22 cellular contexts compared by ENCODE assay signal in genomic region chr4:128721896-128722295, GRCh38.
A peak's percentile ranks its signal among the peaks of the same experiment; 100 is the strongest.
DNase-seq lines count a peak whose midpoint lies in the region; ATAC-seq and TF ChIP-seq lines count a peak whose summit lies in the region.
"Had no signal": no experiment of that assay in that cellular context is flagged by ENCODE, and none has a peak within 500 bp of the region (broad histone marks: within the 10 kb centered on the region; RNA-seq: fewer than 3 reads in every experiment).

No MANE protein-coding gene starts in this region.

- H3K27me3 Mint-ChIP-seq in GM23338 (ENCODE audit: insufficient read depth, low read depth, poor library complexity) (no peaks in the 10 kb centered on the region), WTC11 (ENCODE audit: low read depth) (no peaks in the 10 kb centered on the region)
- H3K27me3 Mint-ChIP-seq: B cell had no signal

- no peaks in the 10 kb centered on the region for H3K9me3 Mint-ChIP-seq in GM23338
- H3K9me3 Mint-ChIP-seq in WTC11, result no peaks in the 10 kb centered on the region; the same call in 1 of the 2 replicates

- H3K27ac Mint-ChIP-seq in GM23338 (no peak overlapping the region), WTC11 (peak overlapping the region; percentile 20; the same call in 1 of the 2 replicates)
- H3K27ac Mint-ChIP-seq: B cell had no signal

- H3K27me3 ChIP-seq in GM23338 (ENCODE audit: insufficient read depth) (no peaks in the 10 kb centered on the region), neuron (ENCODE audit: insufficient read depth, low read length) (no peaks in the 10 kb centered on the region)

- no peak overlapping the region for H3K4me3 Mint-ChIP-seq in GM23338
- H3K4me3 Mint-ChIP-seq in WTC11, result no peak overlapping the region
- H3K4me3 Mint-ChIP-seq: B cell had no signal

- H3K4me1 Mint-ChIP-seq in GM23338, result peaks cover 30% of the 10 kb centered on the region
- H3K4me1 Mint-ChIP-seq in WTC11, result peaks cover 37% of the 10 kb centered on the region
- H3K4me1 Mint-ChIP-seq: B cell had no signal

- POLR2A ChIA-PET in WTC11 (lab: Charles Lee), result no interaction called here

- DNase-seq in GM23338 (ENCODE audit: low spot score) (peak; percentile 31), WTC11 (ENCODE audit: low spot score) (no peak), left kidney (ENCODE audit: low read depth, low spot score) (peak; percentile 26), SIG-M5 (lab: John Stamatoyannopoulos, UW) (no peak), Ammon's horn (ENCODE audit: low spot score) (no peak), activated T-cell treated with anti-CD3 and anti-CD28 coated beads for 4 hours (no peak)
- DNase-seq in stimulated activated naive CD8-positive, alpha-beta T cell treated with anti-CD3 and anti-CD28 coated beads, Interleukin-15, Interleukin-2, amounts not matched to agents 100 U/mL and 50 U/mL, for 24 hours, result no peak
- DNase-seq: 8988T, COR-L47, KBM-7, MV-4-11, NCI-H1417, NCI-H187, NCI-H2227 treated with DMSO at 0.1 percent for 48 hours, NCI-H510A treated with DMSO at 0.1 percent for 48 hours, NCI-H774, PC-3, RPMI8226, SHP77 treated with DMSO at 0.1 percent for 48 hours had no signal

- no peaks in the 10 kb centered on the region for H3F3A ChIP-seq in GM23338 (replicated peaks; ENCODE audit: low read depth)

- H3K4me1 ChIP-seq in GM23338 (ENCODE audit: insufficient read depth) (peaks cover 21% of the 10 kb centered on the region), neuron (ENCODE audit: insufficient read depth, low read length) (peaks cover 15% of the 10 kb centered on the region)

- CTCF ChIA-PET in WTC11 (lab: Charles Lee), result no interaction called here

- H3K79me2 ChIP-seq in GM23338 (replicated peaks; ENCODE audit: insufficient read depth), result no peaks in the 10 kb centered on the region

- H3K9me2 ChIP-seq in GM23338 (ENCODE audit: insufficient read depth), result peaks cover 7% of the 10 kb centered on the region; the same call in 1 of the 2 replicates

- no peaks in the 10 kb centered on the region for H3K9me3 ChIP-seq in neuron (ENCODE audit: low read length)

- no peak overlapping the region for H3K4me3 ChIP-seq in GM23338
- H3K4me3 ChIP-seq in neuron (ENCODE audit: low read length), result no peak overlapping the region
- H3K4me3 ChIP-seq: GM12878 had no signal

- H2AFZ ChIP-seq in GM23338, result peak overlapping the region; percentile 40
- peak overlapping the region; percentile 49 for H2AFZ ChIP-seq in neuron (ENCODE audit: low read depth, low read length)

- H4K20me1 ChIP-seq in GM23338 (replicated peaks; ENCODE audit: insufficient read depth), result no peaks in the 10 kb centered on the region

- no peak overlapping the region for H3K4me2 ChIP-seq in GM23338

- TF ChIP-seq CTCF in GM23338 (conservative IDR thresholded peaks at IDR 0.05; ENCODE audit: low read depth in 2 of 2) (no peak), WTC11 (IDR thresholded peaks at IDR 0.05) (no peak)

- peak; percentile 39 for ATAC-seq in GM23338
- ATAC-seq in WTC11, result no peak
- no peak for ATAC-seq in stimulated activated naive CD8-positive, alpha-beta T cell treated with anti-CD3 and anti-CD28 coated beads, Interleukin-15, Interleukin-2, amounts not matched to agents 100 U/mL and 50 U/mL, for 24 hours
- ATAC-seq: GM12878, PC-3 had no signal

- H3K36me3 ChIP-seq in GM23338 (ENCODE audit: insufficient read depth) (no peaks in the 10 kb centered on the region), neuron (ENCODE audit: insufficient read depth, low read length) (no peaks in the 10 kb centered on the region)

- 0 out of 2 replicates have a peak overlapping the region, but pooled peaks have one; percentile 18 for H3K27ac ChIP-seq in GM23338 (ENCODE audit: low read depth)

- H3K36me3 Mint-ChIP-seq in GM23338 (ENCODE audit: low read depth) (no peaks in the 10 kb centered on the region), WTC11 (no peaks in the 10 kb centered on the region)

TF ChIP-seq in GM23338, 12 proteins besides CTCF, POLR2A, EP300 and RAD21 (continues in another document):
- no peak for TF ChIP-seq EZH2 (IDR thresholded peaks at IDR 0.05; ENCODE audit: low read depth, unreplicated experiment)
- no peak for TF ChIP-seq CREB1 (CRISPR knock-in tag; IDR thresholded peaks at IDR 0.05; ENCODE audit: low read depth)
- TF ChIP-seq, protein P1, sequence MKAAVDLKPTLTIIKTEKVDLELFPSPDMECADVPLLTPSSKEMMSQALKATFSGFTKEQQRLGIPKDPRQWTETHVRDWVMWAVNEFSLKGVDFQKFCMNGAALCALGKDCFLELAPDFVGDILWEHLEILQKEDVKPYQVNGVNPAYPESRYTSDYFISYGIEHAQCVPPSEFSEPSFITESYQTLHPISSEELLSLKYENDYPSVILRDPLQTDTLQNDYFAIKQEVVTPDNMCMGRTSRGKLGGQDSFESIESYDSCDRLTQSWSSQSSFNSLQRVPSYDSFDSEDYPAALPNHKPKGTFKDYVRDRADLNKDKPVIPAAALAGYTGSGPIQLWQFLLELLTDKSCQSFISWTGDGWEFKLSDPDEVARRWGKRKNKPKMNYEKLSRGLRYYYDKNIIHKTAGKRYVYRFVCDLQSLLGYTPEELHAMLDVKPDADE (IDR thresholded peaks at IDR 0.05), result no peak
- TF ChIP-seq STAT1 (IDR thresholded peaks at IDR 0.05; ENCODE audit: unreplicated experiment), result no peak
- TF ChIP-seq POLR2AphosphoS5 (IDR thresholded peaks at IDR 0.05; ENCODE audit: low read depth), result no peak
- TF ChIP-seq JUNB (IDR thresholded peaks at IDR 0.05; ENCODE audit: unreplicated experiment), result no peak
- TF ChIP-seq, protein P2, sequence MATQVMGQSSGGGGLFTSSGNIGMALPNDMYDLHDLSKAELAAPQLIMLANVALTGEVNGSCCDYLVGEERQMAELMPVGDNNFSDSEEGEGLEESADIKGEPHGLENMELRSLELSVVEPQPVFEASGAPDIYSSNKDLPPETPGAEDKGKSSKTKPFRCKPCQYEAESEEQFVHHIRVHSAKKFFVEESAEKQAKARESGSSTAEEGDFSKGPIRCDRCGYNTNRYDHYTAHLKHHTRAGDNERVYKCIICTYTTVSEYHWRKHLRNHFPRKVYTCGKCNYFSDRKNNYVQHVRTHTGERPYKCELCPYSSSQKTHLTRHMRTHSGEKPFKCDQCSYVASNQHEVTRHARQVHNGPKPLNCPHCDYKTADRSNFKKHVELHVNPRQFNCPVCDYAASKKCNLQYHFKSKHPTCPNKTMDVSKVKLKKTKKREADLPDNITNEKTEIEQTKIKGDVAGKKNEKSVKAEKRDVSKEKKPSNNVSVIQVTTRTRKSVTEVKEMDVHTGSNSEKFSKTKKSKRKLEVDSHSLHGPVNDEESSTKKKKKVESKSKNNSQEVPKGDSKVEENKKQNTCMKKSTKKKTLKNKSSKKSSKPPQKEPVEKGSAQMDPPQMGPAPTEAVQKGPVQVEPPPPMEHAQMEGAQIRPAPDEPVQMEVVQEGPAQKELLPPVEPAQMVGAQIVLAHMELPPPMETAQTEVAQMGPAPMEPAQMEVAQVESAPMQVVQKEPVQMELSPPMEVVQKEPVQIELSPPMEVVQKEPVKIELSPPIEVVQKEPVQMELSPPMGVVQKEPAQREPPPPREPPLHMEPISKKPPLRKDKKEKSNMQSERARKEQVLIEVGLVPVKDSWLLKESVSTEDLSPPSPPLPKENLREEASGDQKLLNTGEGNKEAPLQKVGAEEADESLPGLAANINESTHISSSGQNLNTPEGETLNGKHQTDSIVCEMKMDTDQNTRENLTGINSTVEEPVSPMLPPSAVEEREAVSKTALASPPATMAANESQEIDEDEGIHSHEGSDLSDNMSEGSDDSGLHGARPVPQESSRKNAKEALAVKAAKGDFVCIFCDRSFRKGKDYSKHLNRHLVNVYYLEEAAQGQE (IDR thresholded peaks at IDR 0.05; ENCODE audit: unreplicated experiment), result no peak

TF ChIP-seq in WTC11, 78 proteins besides CTCF, POLR2A, EP300 and RAD21 (continues in another document):
- TF ChIP-seq JAZF1 (CRISPR knock-in tag; IDR thresholded peaks at IDR 0.05) (no peak), TEAD1 (CRISPR knock-in tag; IDR thresholded peaks at IDR 0.05) (no peak), ZNF138 (CRISPR knock-in tag; conservative IDR thresholded peaks at IDR 0.05) (no peak), ELF4 (CRISPR knock-in tag; IDR thresholded peaks at IDR 0.05; ENCODE audit: low read depth) (no peak)
- TF ChIP-seq, protein P3, sequence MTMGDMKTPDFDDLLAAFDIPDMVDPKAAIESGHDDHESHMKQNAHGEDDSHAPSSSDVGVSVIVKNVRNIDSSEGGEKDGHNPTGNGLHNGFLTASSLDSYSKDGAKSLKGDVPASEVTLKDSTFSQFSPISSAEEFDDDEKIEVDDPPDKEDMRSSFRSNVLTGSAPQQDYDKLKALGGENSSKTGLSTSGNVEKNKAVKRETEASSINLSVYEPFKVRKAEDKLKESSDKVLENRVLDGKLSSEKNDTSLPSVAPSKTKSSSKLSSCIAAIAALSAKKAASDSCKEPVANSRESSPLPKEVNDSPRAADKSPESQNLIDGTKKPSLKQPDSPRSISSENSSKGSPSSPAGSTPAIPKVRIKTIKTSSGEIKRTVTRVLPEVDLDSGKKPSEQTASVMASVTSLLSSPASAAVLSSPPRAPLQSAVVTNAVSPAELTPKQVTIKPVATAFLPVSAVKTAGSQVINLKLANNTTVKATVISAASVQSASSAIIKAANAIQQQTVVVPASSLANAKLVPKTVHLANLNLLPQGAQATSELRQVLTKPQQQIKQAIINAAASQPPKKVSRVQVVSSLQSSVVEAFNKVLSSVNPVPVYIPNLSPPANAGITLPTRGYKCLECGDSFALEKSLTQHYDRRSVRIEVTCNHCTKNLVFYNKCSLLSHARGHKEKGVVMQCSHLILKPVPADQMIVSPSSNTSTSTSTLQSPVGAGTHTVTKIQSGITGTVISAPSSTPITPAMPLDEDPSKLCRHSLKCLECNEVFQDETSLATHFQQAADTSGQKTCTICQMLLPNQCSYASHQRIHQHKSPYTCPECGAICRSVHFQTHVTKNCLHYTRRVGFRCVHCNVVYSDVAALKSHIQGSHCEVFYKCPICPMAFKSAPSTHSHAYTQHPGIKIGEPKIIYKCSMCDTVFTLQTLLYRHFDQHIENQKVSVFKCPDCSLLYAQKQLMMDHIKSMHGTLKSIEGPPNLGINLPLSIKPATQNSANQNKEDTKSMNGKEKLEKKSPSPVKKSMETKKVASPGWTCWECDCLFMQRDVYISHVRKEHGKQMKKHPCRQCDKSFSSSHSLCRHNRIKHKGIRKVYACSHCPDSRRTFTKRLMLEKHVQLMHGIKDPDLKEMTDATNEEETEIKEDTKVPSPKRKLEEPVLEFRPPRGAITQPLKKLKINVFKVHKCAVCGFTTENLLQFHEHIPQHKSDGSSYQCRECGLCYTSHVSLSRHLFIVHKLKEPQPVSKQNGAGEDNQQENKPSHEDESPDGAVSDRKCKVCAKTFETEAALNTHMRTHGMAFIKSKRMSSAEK (CRISPR knock-in tag; IDR thresholded peaks at IDR 0.05; ENCODE audit: borderline replicate concordance), result no peak

Comparison
In these comparisons a context has a peak if more than half of its experiments do, and no peak if none do; other contexts are left out.
1. DNase-seq: peak in GM23338 (single experiment) and left kidney (single experiment); none in WTC11 (single experiment), SIG-M5 (single experiment), Ammon's horn (single experiment), stimulated activated naive CD8-positive, alpha-beta T cell treated with anti-CD3 and anti-CD28 coated beads, Interleukin-15, Interleukin-2, amounts not matched to agents 100 U/mL and 50 U/mL, for 24 hours (single experiment) and activated T-cell treated with anti-CD3 and anti-CD28 coated beads for 4 hours (single experiment).